Comparison of ENCODE assay signal across 1 cellular context in the genomic region with DNA sequence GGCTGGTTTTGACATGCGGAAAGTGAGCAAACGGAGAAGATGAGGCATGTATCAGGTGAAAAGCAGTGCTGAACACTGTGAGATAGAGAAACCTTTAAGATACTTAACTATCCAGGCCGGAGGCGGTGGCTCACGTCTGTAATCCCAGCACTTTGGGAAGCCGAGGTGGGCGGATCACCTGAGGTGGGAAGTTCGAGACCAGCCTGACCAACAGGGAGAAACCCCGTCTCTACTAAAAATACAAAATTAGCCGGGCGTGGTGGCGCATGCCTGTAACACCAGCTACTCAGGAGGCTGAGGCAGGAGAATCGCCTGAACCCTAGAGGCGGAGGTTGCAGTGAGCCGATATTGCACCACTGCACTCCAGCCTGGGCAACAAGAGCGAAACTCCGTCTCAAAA.
TF ChIP-seq lines count a peak whose summit lies in the region.

No MANE protein-coding gene starts in this region.

TF ChIP-seq in HepG2, 621 proteins besides CTCF, POLR2A, EP300 and RAD21:
- peak; percentile 49; the same call in 1 of the 2 replicates for TF ChIP-seq FLYWCH1 (CRISPR knock-in tag; IDR thresholded peaks at IDR 0.05)
- TF ChIP-seq ZNF563 (CRISPR knock-in tag; IDR thresholded peaks at IDR 0.05) = peak; percentile 62
- TF ChIP-seq ZNF709 (CRISPR knock-in tag; IDR thresholded peaks at IDR 0.05) = peak; percentile 52; the same call in 1 of the 2 replicates
- TF ChIP-seq ZNF776 (CRISPR knock-in tag; IDR thresholded peaks at IDR 0.05) = 0 out of 2 replicates have a peak, but pooled peaks have one; percentile 14
- peak; percentile 79 for TF ChIP-seq ZBTB38 (CRISPR knock-in tag; IDR thresholded peaks at IDR 0.05)
- TF ChIP-seq ZNF614 (CRISPR knock-in tag; IDR thresholded peaks at IDR 0.05; ENCODE audit: borderline replicate concordance) = 0 out of 2 replicates have a peak, but pooled peaks have one; percentile 4
- peak; percentile 79 for TF ChIP-seq ZMYM3 (CRISPR knock-in tag; IDR thresholded peaks at IDR 0.05)
- TF ChIP-seq ZNF460 (CRISPR knock-in tag; IDR thresholded peaks at IDR 0.05; ENCODE audit: borderline replicate concordance) = peak; percentile 80
- TF ChIP-seq ZSCAN25 (CRISPR knock-in tag; IDR thresholded peaks at IDR 0.05) = 0 out of 2 replicates have a peak, but pooled peaks have one; percentile 11
- TF ChIP-seq KDM1A (CRISPR knock-in tag; IDR thresholded peaks at IDR 0.05) = peak; percentile 54; the same call in 1 of the 2 replicates
- TF ChIP-seq, protein P1, sequence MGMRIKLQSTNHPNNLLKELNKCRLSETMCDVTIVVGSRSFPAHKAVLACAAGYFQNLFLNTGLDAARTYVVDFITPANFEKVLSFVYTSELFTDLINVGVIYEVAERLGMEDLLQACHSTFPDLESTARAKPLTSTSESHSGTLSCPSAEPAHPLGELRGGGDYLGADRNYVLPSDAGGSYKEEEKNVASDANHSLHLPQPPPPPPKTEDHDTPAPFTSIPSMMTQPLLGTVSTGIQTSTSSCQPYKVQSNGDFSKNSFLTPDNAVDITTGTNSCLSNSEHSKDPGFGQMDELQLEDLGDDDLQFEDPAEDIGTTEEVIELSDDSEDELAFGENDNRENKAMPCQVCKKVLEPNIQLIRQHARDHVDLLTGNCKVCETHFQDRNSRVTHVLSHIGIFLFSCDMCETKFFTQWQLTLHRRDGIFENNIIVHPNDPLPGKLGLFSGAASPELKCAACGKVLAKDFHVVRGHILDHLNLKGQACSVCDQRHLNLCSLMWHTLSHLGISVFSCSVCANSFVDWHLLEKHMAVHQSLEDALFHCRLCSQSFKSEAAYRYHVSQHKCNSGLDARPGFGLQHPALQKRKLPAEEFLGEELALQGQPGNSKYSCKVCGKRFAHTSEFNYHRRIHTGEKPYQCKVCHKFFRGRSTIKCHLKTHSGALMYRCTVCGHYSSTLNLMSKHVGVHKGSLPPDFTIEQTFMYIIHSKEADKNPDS (CRISPR knock-in tag; IDR thresholded peaks at IDR 0.05) = peak; percentile 34; the same call in 1 of the 2 replicates
- 0 out of 2 replicates have a peak, but pooled peaks have one; percentile 21 for TF ChIP-seq ZMYM2 (CRISPR knock-in tag; IDR thresholded peaks at IDR 0.05)
- TF ChIP-seq FOXO4 (CRISPR knock-in tag; conservative IDR thresholded peaks at IDR 0.05) = 0 out of 2 replicates have a peak, but pooled peaks have one; percentile 46
- 0 out of 2 replicates have a peak, but pooled peaks have one; percentile 27 for TF ChIP-seq RCOR2 (CRISPR knock-in tag; IDR thresholded peaks at IDR 0.05)
- 0 out of 2 replicates have a peak, but pooled peaks have one; percentile 61 for TF ChIP-seq ZXDC (CRISPR knock-in tag; IDR thresholded peaks at IDR 0.05)
- peak; percentile 40; the same call in 1 of the 2 replicates for TF ChIP-seq KDM2A (CRISPR knock-in tag; IDR thresholded peaks at IDR 0.05; ENCODE audit: borderline replicate concordance, low read depth)
- peak; percentile 65; the same call in 1 of the 2 replicates for TF ChIP-seq MTERF4 (CRISPR knock-in tag; IDR thresholded peaks at IDR 0.05)
- peak; percentile 98 for TF ChIP-seq ZNF770 (CRISPR knock-in tag; IDR thresholded peaks at IDR 0.05)
- TF ChIP-seq, protein P2, sequence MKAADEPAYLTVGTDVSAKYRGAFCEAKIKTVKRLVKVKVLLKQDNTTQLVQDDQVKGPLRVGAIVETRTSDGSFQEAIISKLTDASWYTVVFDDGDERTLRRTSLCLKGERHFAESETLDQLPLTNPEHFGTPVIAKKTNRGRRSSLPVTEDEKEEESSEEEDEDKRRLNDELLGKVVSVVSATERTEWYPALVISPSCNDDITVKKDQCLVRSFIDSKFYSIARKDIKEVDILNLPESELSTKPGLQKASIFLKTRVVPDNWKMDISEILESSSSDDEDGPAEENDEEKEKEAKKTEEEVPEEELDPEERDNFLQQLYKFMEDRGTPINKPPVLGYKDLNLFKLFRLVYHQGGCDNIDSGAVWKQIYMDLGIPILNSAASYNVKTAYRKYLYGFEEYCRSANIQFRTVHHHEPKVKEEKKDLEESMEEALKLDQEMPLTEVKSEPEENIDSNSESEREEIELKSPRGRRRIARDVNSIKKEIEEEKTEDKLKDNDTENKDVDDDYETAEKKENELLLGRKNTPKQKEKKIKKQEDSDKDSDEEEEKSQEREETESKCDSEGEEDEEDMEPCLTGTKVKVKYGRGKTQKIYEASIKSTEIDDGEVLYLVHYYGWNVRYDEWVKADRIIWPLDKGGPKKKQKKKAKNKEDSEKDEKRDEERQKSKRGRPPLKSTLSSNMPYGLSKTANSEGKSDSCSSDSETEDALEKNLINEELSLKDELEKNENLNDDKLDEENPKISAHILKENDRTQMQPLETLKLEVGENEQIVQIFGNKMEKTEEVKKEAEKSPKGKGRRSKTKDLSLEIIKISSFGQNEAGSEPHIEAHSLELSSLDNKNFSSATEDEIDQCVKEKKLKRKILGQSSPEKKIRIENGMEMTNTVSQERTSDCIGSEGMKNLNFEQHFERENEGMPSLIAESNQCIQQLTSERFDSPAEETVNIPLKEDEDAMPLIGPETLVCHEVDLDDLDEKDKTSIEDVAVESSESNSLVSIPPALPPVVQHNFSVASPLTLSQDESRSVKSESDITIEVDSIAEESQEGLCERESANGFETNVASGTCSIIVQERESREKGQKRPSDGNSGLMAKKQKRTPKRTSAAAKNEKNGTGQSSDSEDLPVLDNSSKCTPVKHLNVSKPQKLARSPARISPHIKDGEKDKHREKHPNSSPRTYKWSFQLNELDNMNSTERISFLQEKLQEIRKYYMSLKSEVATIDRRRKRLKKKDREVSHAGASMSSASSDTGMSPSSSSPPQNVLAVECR (CRISPR knock-in tag; IDR thresholded peaks at IDR 0.05; ENCODE audit: borderline replicate concordance) = 0 out of 2 replicates have a peak, but pooled peaks have one; percentile 6
- TF ChIP-seq, protein P3, sequence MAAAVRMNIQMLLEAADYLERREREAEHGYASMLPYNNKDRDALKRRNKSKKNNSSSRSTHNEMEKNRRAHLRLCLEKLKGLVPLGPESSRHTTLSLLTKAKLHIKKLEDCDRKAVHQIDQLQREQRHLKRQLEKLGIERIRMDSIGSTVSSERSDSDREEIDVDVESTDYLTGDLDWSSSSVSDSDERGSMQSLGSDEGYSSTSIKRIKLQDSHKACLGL (CRISPR knock-in tag; IDR thresholded peaks at IDR 0.05) = 0 out of 2 replicates have a peak, but pooled peaks have one; percentile 39
- 0 out of 2 replicates have a peak, but pooled peaks have one; percentile 41 for TF ChIP-seq ZNF225 (CRISPR knock-in tag; IDR thresholded peaks at IDR 0.05)
- 0 out of 2 replicates have a peak, but pooled peaks have one; percentile 11 for TF ChIP-seq ZNF639 (CRISPR knock-in tag; conservative IDR thresholded peaks at IDR 0.05)
- TF ChIP-seq SP4 (CRISPR knock-in tag; IDR thresholded peaks at IDR 0.05) = peak; percentile 55; the same call in 1 of the 2 replicates
- peak; percentile 27; the same call in 1 of the 2 replicates for TF ChIP-seq ZNF768 (CRISPR knock-in tag; IDR thresholded peaks at IDR 0.05)
- 0 out of 2 replicates have a peak, but pooled peaks have one; percentile 13 for TF ChIP-seq ZNF546 (CRISPR knock-in tag; conservative IDR thresholded peaks at IDR 0.05)
- TF ChIP-seq SMAD1 (CRISPR knock-in tag; IDR thresholded peaks at IDR 0.05; ENCODE audit: borderline replicate concordance, low read depth) = 0 out of 2 replicates have a peak, but pooled peaks have one; percentile 15
- TF ChIP-seq ZC3H13 (CRISPR knock-in tag; IDR thresholded peaks at IDR 0.05) = peak; percentile 9; the same call in 1 of the 2 replicates
- TF ChIP-seq ZNF136 (CRISPR knock-in tag; IDR thresholded peaks at IDR 0.05; ENCODE audit: low read depth) = 0 out of 2 replicates have a peak, but pooled peaks have one; percentile 1
- TF ChIP-seq, protein P4, sequence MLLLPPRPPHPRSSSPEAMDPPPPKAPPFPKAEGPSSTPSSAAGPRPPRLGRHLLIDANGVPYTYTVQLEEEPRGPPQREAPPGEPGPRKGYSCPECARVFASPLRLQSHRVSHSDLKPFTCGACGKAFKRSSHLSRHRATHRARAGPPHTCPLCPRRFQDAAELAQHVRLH (CRISPR knock-in tag; IDR thresholded peaks at IDR 0.05; ENCODE audit: borderline replicate concordance, low read depth) = peak; percentile 61; the same call in 1 of the 2 replicates
- TF ChIP-seq ASH2L (IDR thresholded peaks at IDR 0.05; ENCODE audit: insufficient read length, low read depth, low read length) = peak; percentile 41
- TF ChIP-seq ZNF446 (CRISPR knock-in tag; IDR thresholded peaks at IDR 0.05) = peak; percentile 47; the same call in 1 of the 2 replicates
- TF ChIP-seq RBFOX2 (IDR thresholded peaks at IDR 0.05; ENCODE audit: low read depth, low read length) = 0 out of 2 replicates have a peak, but pooled peaks have one; percentile 6
- 0 out of 2 replicates have a peak, but pooled peaks have one; percentile 55 for TF ChIP-seq SP140L (CRISPR knock-in tag; IDR thresholded peaks at IDR 0.05; ENCODE audit: borderline replicate concordance)
- TF ChIP-seq HES4 (CRISPR knock-in tag; IDR thresholded peaks at IDR 0.05; ENCODE audit: borderline replicate concordance) = 0 out of 2 replicates have a peak, but pooled peaks have one; percentile 38
